In genomic region chr11:65301491-65302329, GRCh38 we compare ENCODE assay signal across 8 cellular contexts. TPM values are rescaled to one million over a fixed set of nuclear protein-coding genes. Genes with fewer than 3 reads are reported as not detected.
DNase-seq lines count a peak whose midpoint lies in the region; ATAC-seq and TF ChIP-seq lines count a peak whose summit lies in the region.

No MANE protein-coding gene starts in this region.

- POLR2A ChIA-PET in RWPE1 (lab: Yijun Ruan, JAX; ENCODE audit: low non-redundant PET), result no interaction called here

- H3K4me1 Mint-ChIP-seq in neural crest cell, result peaks cover 33% of the 10 kb centered on the region

- H3K9me3 Mint-ChIP-seq in neural crest cell, result no peaks in the 10 kb centered on the region

- no peak overlapping the region for H3K4me3 ChIP-seq in ACC112 (ENCODE audit: low read depth, low read length)
- no peak overlapping the region for H3K4me3 ChIP-seq in tibial artery

- TF ChIP-seq CTCF in RWPE1 (conservative IDR thresholded peaks at IDR 0.05; ENCODE audit: low read depth) (no peak), neural crest cell (conservative IDR thresholded peaks at IDR 0.05) (no peak), tibial artery (IDR thresholded peaks at IDR 0.05) (no peak)

- H3K27me3 ChIP-seq in ACC112 (ENCODE audit: insufficient read depth, low read length), result no peaks in the 10 kb centered on the region
- H3K27me3 ChIP-seq in tibial artery, result no peaks in the 10 kb centered on the region

- no peaks in the 10 kb centered on the region for H3K27me3 Mint-ChIP-seq in neural crest cell (ENCODE audit: low read depth)

- 0 out of 2 replicates have a peak, but pooled peaks cover 3% of the 10 kb centered on the region for H3K36me3 ChIP-seq in ACC112 (ENCODE audit: insufficient read depth, low read length)
- peaks cover 0 to 15% (median 0%) of the 10 kb centered on the region in 3 donors for H3K36me3 ChIP-seq in tibial artery

- CTCF ChIA-PET in RWPE1 (lab: Yijun Ruan, JAX), result interaction anchor here (1.2 to 1.5 kb wide), 3 partner anchors 10 to 14 kb away, joined by 3 to 7 read pairs (median 5); no protein-coding TSS in a partner anchor

- ATAC-seq in HG03045 (IDR thresholded peaks at IDR 0.05; ENCODE audit: unreplicated experiment), result no peak

- peak overlapping the region; percentile 81 for H3K27ac Mint-ChIP-seq in neural crest cell (ENCODE audit: unreplicated experiment)

- H3K4me1 ChIP-seq in ACC112 (ENCODE audit: control insufficient read depth, insufficient read depth, low read length, unreplicated experiment) (peaks cover 11% of the 10 kb centered on the region), tibial artery (peaks cover 0 to 34% (median 23%) of the 10 kb centered on the region in 4 donors)

- intact Hi-C loops in tibial artery (cut with DNase I; ENCODE audit: low total_unique reads), result no loop called here

- H3K27ac ChIP-seq in ACC112 (ENCODE audit: low read depth, low read length), result peak overlapping the region; percentile 11; the same call in 1 of the 2 replicates
- peak overlapping the region; percentile 69 for H3K27ac ChIP-seq in RWPE1
- no peak overlapping the region for H3K27ac ChIP-seq in tibial artery

- peaks cover 3% of the 10 kb centered on the region for H3K36me3 Mint-ChIP-seq in neural crest cell (ENCODE audit: low read depth)

- no peak overlapping the region for H2AFZ ChIP-seq in ACC112 (ENCODE audit: low read length, unreplicated experiment)

- H3K9me3 ChIP-seq in tibial artery, result no peaks in the 10 kb centered on the region

- peak overlapping the region; percentile 68 for H3K4me3 Mint-ChIP-seq in neural crest cell

- DNase-seq in RWPE1 (ENCODE audit: low spot score) (no peak), globus pallidus (ENCODE audit: low spot score) (peak; percentile 77), neural crest cell (ENCODE audit: low read depth, low spot score) (peak; percentile 58), tibial artery (no peak), GM19238 (ENCODE audit: insufficient read length, low spot score) (no peak), NCI-H774 (lab: John Stamatoyannopoulos, UW) (no peak)

- H3K79me2 ChIP-seq in ACC112 (ENCODE audit: control insufficient read depth, insufficient read depth, low read length, unreplicated experiment), result no peaks in the 10 kb centered on the region

RNA-seq across cellular contexts. Expression of gene CDC42EP2, which starts 13.0 kb away (rescaled TPM):
- total RNA-seq in neural crest cell, result 2.3 and 4.0 TPM in 2 replicates

RNA-seq across cellular contexts. Expression of gene DPF2, which starts 31.9 kb away (rescaled TPM):
- 96.3 and 99.0 TPM in 2 replicates for total RNA-seq in neural crest cell

RNA-seq across cellular contexts. Expression of gene POLA2, which starts 39.9 kb away (rescaled TPM):
- 63.7 and 66.9 TPM in 2 replicates for total RNA-seq in neural crest cell

RNA-seq across cellular contexts. Expression of gene TIGD3, which starts 52.8 kb away (rescaled TPM):
- total RNA-seq in neural crest cell, result 3.3 TPM in 2 replicates

Comparison
In these comparisons a context has a peak if more than half of its experiments do, and no peak if none do; other contexts are left out.
1. H3K27ac ChIP-seq: peak in ACC112 (single experiment) and RWPE1 (single experiment); none in tibial artery (0 of 2).
2. DNase-seq: peak in globus pallidus (single experiment) and neural crest cell (single experiment); none in RWPE1 (single experiment), tibial artery (0 of 2), GM19238 (single experiment) and NCI-H774 (single experiment).